8 cellular contexts compared by ENCODE assay signal in the genomic region with DNA sequence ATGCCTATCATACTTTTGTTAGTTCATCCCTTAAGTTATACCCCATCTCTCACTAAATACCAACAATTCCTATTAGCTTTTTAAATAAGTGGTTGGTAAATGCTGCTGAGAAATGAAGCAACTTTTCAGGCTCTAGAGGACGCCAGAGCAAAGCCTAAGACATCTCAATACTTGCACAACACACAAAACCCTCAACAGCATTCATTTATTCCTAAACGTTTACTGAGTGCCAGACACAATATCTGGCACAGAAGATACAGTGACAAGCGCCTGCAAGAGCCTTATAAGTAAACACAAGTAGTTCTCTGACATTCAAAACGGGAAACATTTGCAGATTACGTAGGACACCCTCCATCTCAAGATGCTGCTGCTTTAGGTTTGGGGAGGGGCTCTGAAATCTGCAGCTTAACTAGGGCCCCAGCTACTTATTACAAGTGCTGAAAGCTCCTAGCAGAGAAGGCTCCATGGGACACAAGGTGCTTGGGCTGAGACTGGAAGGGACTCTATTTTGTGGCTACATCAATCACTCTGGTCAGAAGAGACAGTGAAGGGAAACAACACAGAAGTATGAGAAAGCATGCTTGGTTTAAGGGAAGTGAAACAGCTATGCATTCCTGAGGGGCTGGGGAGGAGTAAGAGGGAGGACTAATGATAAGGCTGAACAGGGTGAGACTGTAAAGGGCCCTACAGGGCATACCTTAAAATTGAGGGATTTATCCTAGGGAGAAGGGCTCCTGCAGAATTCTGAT.
DNase-seq lines count a peak whose midpoint lies in the region; ATAC-seq and TF ChIP-seq lines count a peak whose summit lies in the region.

No MANE protein-coding gene starts in this region.

- peaks cover 2% of the 10 kb centered on the region for H3K36me3 ChIP-seq in suprapubic skin

- H3K27ac ChIP-seq in VCaP (no peak overlapping the region), suprapubic skin (no peak overlapping the region)

- TF ChIP-seq POLR2A in suprapubic skin (IDR thresholded peaks at IDR 0.05): no peak

- H3K4me3 ChIP-seq in AG10803 (ENCODE audit: low read length) (no peak overlapping the region), suprapubic skin (no peak overlapping the region)

- peaks cover 11% of the 10 kb centered on the region for H3K4me1 ChIP-seq in suprapubic skin

- H3K27me3 Mint-ChIP-seq in natural killer cell (ENCODE audit: low read depth in 2 of 2): no peaks in the 10 kb centered on the region

- DNase-seq in AG10803 (ENCODE audit: low read depth) (peak; percentile 75), middle frontal gyrus (ENCODE audit: extremely low spot score, low spot score) (peak; percentile 40), suprapubic skin (ENCODE audit: low spot score in 2 of 2) (no peak), kidney glomerular epithelial cell (lab: John Stamatoyannopoulos, UW) (no peak), natural killer cell (no peak)

- intact Hi-C loops in natural killer cell (cut with micrococcal nuclease): no loop called here

- no peak overlapping the region for H3K4me3 Mint-ChIP-seq in natural killer cell

- no peaks in the 10 kb centered on the region for H3K9me3 Mint-ChIP-seq in natural killer cell

- H3K27ac Mint-ChIP-seq in natural killer cell: no peak overlapping the region

- H3K4me1 Mint-ChIP-seq in natural killer cell: peaks cover 12 to 19% of the 10 kb centered on the region in 2 donors

- H3K27me3 ChIP-seq in suprapubic skin: no peaks in the 10 kb centered on the region

- ATAC-seq in GM19043 (IDR thresholded peaks at IDR 0.05; ENCODE audit: low read depth, unreplicated experiment) (peak; percentile 80), HG03097 (IDR thresholded peaks at IDR 0.05; ENCODE audit: low FRiP score, unreplicated experiment) (peak; percentile 77), natural killer cell (no peak)

- WGBS in suprapubic skin: 47% methylated on average over 5 of the region's 5 CpGs

- H3K9me3 ChIP-seq in suprapubic skin: no peaks in the 10 kb centered on the region

- H3K36me3 Mint-ChIP-seq in natural killer cell: no peaks in the 10 kb centered on the region

- TF ChIP-seq CTCF in AG10803 (conservative IDR thresholded peaks at IDR 0.05; ENCODE audit: low read length) (peak; percentile 42), VCaP (conservative IDR thresholded peaks at IDR 0.05) (peak; percentile 18; the same call in 1 of the 2 replicates), suprapubic skin (IDR thresholded peaks at IDR 0.05) (no peak), natural killer cell (IDR thresholded peaks at IDR 0.05) (no peak)

- TF ChIP-seq EP300 in suprapubic skin (IDR thresholded peaks at IDR 0.05): no peak

Comparison
In these comparisons a context has a peak if more than half of its experiments do, and no peak if none do; other contexts are left out.
1. DNase-seq: peak in AG10803 (single experiment) and middle frontal gyrus (single experiment); none in suprapubic skin (0 of 2), kidney glomerular epithelial cell (single experiment) and natural killer cell (single experiment).
2. CTCF ChIP-seq: peak in AG10803 (single experiment) and VCaP (single experiment); none in suprapubic skin (0 of 2) and natural killer cell (single experiment).
3. ATAC-seq: peak in GM19043 (single experiment) and HG03097 (single experiment); none in natural killer cell (0 of 3).